8 cellular contexts compared by ENCODE assay signal in genomic region chr4:142846729-142847606, GRCh38. TPM values are rescaled to one million over a fixed set of nuclear protein-coding genes. Genes with fewer than 3 reads are reported as not detected.
DNase-seq lines count a peak whose midpoint lies in the region; ATAC-seq and TF ChIP-seq lines count a peak whose summit lies in the region.

No MANE protein-coding gene starts in this region.

- TF ChIP-seq CTCF in astrocyte of the spinal cord (IDR thresholded peaks at IDR 0.05; ENCODE audit: low read depth, low read length) = peak; percentile 34

- DNase-seq in DMS 273 (lab: John Stamatoyannopoulos, UW; ENCODE audit: unreplicated experiment) (peak; percentile 21), DMS 273 treated with DMSO at 0.1 percent for 48 hours (lab: John Stamatoyannopoulos, UW) (no peak), HT-29 (ENCODE audit: low spot score) (peak; percentile 72), T-helper 22 cell (ENCODE audit: low read depth) (peak; percentile 37), astrocyte of the spinal cord (ENCODE audit: low read depth, low spot score) (peak; percentile 14), iPS-NIHi7 (ENCODE audit: extremely low spot score) (peak; percentile 54)
- DNase-seq in stimulated activated CD4-positive, alpha-beta T cell treated with anti-CD3 and anti-CD28 coated beads, Interleukin-15, amount 100 ng/mL, for 1 hour (ENCODE audit: low read depth in 1 of 2, low spot score in 1 of 2) = peak; percentile 55 to 59

- H3K4me3 ChIP-seq in astrocyte of the spinal cord (ENCODE audit: low read depth, low read length) = peak overlapping the region; percentile 68

- in situ Hi-C loops in astrocyte of the spinal cord (cut with HindIII; ENCODE audit: low sequenced_read_pairs) = no loop called here

- ATAC-seq in HG03097 (IDR thresholded peaks at IDR 0.05; ENCODE audit: low FRiP score, unreplicated experiment) = no peak

RNA-seq across cellular contexts. Expression of gene INPP4B, which starts 0.9 kb away (rescaled TPM):
- total RNA-seq in HT-29 (2014; rRNA removed; shearing (Covaris generic)) = 13.3 and 19.1 TPM in 2 replicates
